In the genomic region with DNA sequence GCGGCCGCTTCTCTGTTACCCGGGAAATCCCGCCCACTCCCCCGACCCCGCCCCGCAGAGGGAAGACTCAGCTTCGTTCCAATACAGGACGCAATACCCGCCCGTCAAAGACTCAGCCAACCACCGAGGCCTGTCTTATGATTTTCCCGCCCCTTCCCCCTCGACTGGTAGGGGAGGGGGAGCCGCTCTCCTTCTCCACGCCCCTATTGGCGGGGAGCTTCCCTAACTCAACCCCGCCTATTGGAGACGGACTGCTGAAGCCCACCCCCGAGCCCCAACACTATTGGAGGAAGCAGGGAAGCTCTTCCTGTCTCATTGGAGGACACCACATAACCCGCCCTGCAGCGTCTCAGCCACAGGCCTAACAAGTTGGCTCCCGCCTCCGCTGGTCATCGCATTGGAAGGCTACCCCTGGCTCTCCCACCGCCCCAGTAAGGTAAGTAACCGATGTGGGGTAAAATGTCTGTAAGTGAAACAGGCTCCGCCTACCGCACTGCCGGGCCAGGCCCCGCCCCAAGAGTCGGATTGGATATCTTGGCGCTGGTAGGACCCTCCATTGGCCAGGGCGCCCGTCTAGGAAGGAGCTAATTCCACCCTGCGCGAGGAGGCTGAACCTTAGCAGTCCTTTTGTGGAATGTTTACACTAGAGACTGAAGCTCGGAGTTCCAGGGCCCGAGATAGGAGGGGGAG, we compare ENCODE assay signal across 8 cellular contexts. TPM values are rescaled to one million over a fixed set of nuclear protein-coding genes. Genes with fewer than 3 reads are reported as not detected.
DNase-seq lines count a peak whose midpoint lies in the region; ATAC-seq and TF ChIP-seq lines count a peak whose summit lies in the region.

A gene (minus strand): TSS at position 17 of the 690 bp plus-strand sequence. CDS start 21,315 bp downstream, outside the sequence.

- H3K27me3 Mint-ChIP-seq in activated naive CD4-positive, alpha-beta T cell treated with anti-CD3 and anti-CD28 coated beads, Interleukin-2, amount 50 U/mL, for 24 hours = no peaks in the 10 kb centered on the region

- H3K27ac ChIP-seq in suprapubic skin = peak within 1 kb of the TSS; percentile 97

- TF ChIP-seq CTCF in suprapubic skin (IDR thresholded peaks at IDR 0.05) = no peak

- peaks cover 4% of the 10 kb centered on the region for H3K36me3 ChIP-seq in suprapubic skin

- WGBS in suprapubic skin = 0% methylated on average over 33 of the region's 39 CpGs

- H3K4me3 Mint-ChIP-seq in activated naive CD4-positive, alpha-beta T cell treated with anti-CD3 and anti-CD28 coated beads, Interleukin-2, amount 50 U/mL, for 24 hours = peak within 1 kb of the TSS; percentile 98

- H3K9me3 Mint-ChIP-seq in activated naive CD4-positive, alpha-beta T cell treated with anti-CD3 and anti-CD28 coated beads, Interleukin-2, amount 50 U/mL, for 24 hours = no peaks in the 10 kb centered on the region

- ATAC-seq in HG02588 (IDR thresholded peaks at IDR 0.05; ENCODE audit: unreplicated experiment) (peak; percentile 42), SK-N-SH treated with all-trans-retinoic acid at 6 μM for 48 hours (peak; percentile 72)

- peaks cover 46% of the 10 kb centered on the region for H3K4me1 Mint-ChIP-seq in activated naive CD4-positive, alpha-beta T cell treated with anti-CD3 and anti-CD28 coated beads, Interleukin-2, amount 50 U/mL, for 24 hours

- TF ChIP-seq POLR2A in suprapubic skin (IDR thresholded peaks at IDR 0.05) = peak in 1 of 2 donors; percentile 28

- peak; percentile 99 for DNase-seq in GF-D8 (lab: John Stamatoyannopoulos, UW)
- DNase-seq in NCI-H1092 (lab: John Stamatoyannopoulos, UW) = peak; percentile 98
- peak; percentile 100 for DNase-seq in globus pallidus (ENCODE audit: low spot score)
- peak; percentile 92 to 100 (median 99) for DNase-seq in nucleus accumbens (lab: John Stamatoyannopoulos, UW)
- DNase-seq in suprapubic skin (ENCODE audit: low spot score in 2 of 2) = peak; percentile 100

- peak within 1 kb of the TSS; percentile 100 for H3K27ac Mint-ChIP-seq in activated naive CD4-positive, alpha-beta T cell treated with anti-CD3 and anti-CD28 coated beads, Interleukin-2, amount 50 U/mL, for 24 hours

- no peaks in the 10 kb centered on the region for H3K9me3 ChIP-seq in suprapubic skin

- no peak for TF ChIP-seq EP300 in suprapubic skin (IDR thresholded peaks at IDR 0.05)

- no peaks in the 10 kb centered on the region for H3K27me3 ChIP-seq in suprapubic skin

- peak within 1 kb of the TSS; percentile 89 for H3K4me3 ChIP-seq in suprapubic skin

- H3K4me1 ChIP-seq in suprapubic skin = peaks cover 41% of the 10 kb centered on the region

- no peaks in the 10 kb centered on the region for H3K36me3 Mint-ChIP-seq in activated naive CD4-positive, alpha-beta T cell treated with anti-CD3 and anti-CD28 coated beads, Interleukin-2, amount 50 U/mL, for 24 hours

TF ChIP-seq in SK-N-SH treated with all-trans-retinoic acid at 6 μM for 48 hours, 23 proteins besides CTCF, POLR2A, EP300 and RAD21:
- TF ChIP-seq, protein P1, sequence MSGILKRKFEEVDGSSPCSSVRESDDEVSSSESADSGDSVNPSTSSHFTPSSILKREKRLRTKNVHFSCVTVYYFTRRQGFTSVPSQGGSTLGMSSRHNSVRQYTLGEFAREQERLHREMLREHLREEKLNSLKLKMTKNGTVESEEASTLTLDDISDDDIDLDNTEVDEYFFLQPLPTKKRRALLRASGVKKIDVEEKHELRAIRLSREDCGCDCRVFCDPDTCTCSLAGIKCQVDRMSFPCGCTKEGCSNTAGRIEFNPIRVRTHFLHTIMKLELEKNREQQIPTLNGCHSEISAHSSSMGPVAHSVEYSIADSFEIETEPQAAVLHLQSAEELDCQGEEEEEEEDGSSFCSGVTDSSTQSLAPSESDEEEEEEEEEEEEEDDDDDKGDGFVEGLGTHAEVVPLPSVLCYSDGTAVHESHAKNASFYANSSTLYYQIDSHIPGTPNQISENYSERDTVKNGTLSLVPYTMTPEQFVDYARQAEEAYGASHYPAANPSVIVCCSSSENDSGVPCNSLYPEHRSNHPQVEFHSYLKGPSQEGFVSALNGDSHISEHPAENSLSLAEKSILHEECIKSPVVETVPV (CRISPR knock-in tag; IDR thresholded peaks at IDR 0.05) = no peak
- TF ChIP-seq ZC3H10 (CRISPR knock-in tag; IDR thresholded peaks at IDR 0.05) (no peak), ZNF8 (CRISPR knock-in tag; IDR thresholded peaks at IDR 0.05) (no peak), GLIS3 (CRISPR knock-in tag; IDR thresholded peaks at IDR 0.05) (no peak), ZFP30 (CRISPR knock-in tag; IDR thresholded peaks at IDR 0.05) (no peak), ZFP3 (CRISPR knock-in tag; IDR thresholded peaks at IDR 0.05) (no peak), TOX (CRISPR knock-in tag; IDR thresholded peaks at IDR 0.05; ENCODE audit: borderline replicate concordance) (no peak), BACH2 (CRISPR knock-in tag; IDR thresholded peaks at IDR 0.05; ENCODE audit: borderline replicate concordance) (no peak), ESRRG (CRISPR knock-in tag; IDR thresholded peaks at IDR 0.05) (no peak), ZNF565 (CRISPR knock-in tag; conservative IDR thresholded peaks at IDR 0.05; ENCODE audit: low read depth) (no peak), ZNF70 (CRISPR knock-in tag; IDR thresholded peaks at IDR 0.05) (no peak), SNAI2 (CRISPR knock-in tag; IDR thresholded peaks at IDR 0.05) (no peak), TCF4 (CRISPR knock-in tag; IDR thresholded peaks at IDR 0.05; ENCODE audit: borderline replicate concordance) (no peak), ARNTL (CRISPR knock-in tag; IDR thresholded peaks at IDR 0.05; ENCODE audit: borderline replicate concordance, low read depth) (no peak), PPARA (CRISPR knock-in tag; IDR thresholded peaks at IDR 0.05; ENCODE audit: borderline replicate concordance) (no peak), ISL1 (CRISPR knock-in tag; IDR thresholded peaks at IDR 0.05) (no peak)
- TF ChIP-seq, protein P2, sequence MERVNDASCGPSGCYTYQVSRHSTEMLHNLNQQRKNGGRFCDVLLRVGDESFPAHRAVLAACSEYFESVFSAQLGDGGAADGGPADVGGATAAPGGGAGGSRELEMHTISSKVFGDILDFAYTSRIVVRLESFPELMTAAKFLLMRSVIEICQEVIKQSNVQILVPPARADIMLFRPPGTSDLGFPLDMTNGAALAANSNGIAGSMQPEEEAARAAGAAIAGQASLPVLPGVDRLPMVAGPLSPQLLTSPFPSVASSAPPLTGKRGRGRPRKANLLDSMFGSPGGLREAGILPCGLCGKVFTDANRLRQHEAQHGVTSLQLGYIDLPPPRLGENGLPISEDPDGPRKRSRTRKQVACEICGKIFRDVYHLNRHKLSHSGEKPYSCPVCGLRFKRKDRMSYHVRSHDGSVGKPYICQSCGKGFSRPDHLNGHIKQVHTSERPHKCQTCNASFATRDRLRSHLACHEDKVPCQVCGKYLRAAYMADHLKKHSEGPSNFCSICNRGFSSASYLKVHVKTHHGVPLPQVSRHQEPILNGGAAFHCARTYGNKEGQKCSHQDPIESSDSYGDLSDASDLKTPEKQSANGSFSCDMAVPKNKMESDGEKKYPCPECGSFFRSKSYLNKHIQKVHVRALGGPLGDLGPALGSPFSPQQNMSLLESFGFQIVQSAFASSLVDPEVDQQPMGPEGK (CRISPR knock-in tag; IDR thresholded peaks at IDR 0.05; ENCODE audit: borderline replicate concordance) = no peak
- TF ChIP-seq, protein P3, sequence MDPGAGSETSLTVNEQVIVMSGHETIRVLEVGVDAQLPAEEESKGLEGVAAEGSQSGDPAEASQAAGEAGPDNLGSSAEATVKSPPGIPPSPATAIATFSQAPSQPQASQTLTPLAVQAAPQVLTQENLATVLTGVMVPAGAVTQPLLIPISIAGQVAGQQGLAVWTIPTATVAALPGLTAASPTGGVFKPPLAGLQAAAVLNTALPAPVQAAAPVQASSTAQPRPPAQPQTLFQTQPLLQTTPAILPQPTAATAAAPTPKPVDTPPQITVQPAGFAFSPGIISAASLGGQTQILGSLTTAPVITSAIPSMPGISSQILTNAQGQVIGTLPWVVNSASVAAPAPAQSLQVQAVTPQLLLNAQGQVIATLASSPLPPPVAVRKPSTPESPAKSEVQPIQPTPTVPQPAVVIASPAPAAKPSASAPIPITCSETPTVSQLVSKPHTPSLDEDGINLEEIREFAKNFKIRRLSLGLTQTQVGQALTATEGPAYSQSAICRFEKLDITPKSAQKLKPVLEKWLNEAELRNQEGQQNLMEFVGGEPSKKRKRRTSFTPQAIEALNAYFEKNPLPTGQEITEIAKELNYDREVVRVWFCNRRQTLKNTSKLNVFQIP (CRISPR knock-in tag; IDR thresholded peaks at IDR 0.05; ENCODE audit: borderline replicate concordance, low read depth) = no peak
- TF ChIP-seq, protein P4, sequence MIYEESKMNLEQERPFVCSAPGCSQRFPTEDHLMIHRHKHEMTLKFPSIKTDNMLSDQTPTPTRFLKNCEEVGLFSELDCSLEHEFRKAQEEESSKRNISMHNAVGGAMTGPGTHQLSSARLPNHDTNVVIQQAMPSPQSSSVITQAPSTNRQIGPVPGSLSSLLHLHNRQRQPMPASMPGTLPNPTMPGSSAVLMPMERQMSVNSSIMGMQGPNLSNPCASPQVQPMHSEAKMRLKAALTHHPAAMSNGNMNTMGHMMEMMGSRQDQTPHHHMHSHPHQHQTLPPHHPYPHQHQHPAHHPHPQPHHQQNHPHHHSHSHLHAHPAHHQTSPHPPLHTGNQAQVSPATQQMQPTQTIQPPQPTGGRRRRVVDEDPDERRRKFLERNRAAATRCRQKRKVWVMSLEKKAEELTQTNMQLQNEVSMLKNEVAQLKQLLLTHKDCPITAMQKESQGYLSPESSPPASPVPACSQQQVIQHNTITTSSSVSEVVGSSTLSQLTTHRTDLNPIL (CRISPR knock-in tag; IDR thresholded peaks at IDR 0.05; ENCODE audit: low read depth) = no peak

RNA-seq across cellular contexts. Expression of the gene that starts here (rescaled TPM):
- total RNA-seq in suprapubic skin = 10 to 100 TPM; 55.2 to 94.8 (median 66.0) TPM

Comparison
In these comparisons a context has a peak if more than half of its experiments do, and no peak if none do; other contexts are left out.
1. Peak in every context shown above with its lines: DNase-seq, ATAC-seq, H3K4me3 ChIP-seq and H3K27ac ChIP-seq.